1 cellular context compared by ENCODE assay signal in genomic region chr11:2347449-2347848, GRCh38.
TF ChIP-seq lines count a peak whose summit lies in the region.

No MANE protein-coding gene starts in this region.

TF ChIP-seq in HepG2, 621 proteins besides CTCF, POLR2A, EP300 and RAD21:
- no peak for TF ChIP-seq ZNF451 (CRISPR knock-in tag; IDR thresholded peaks at IDR 0.05)
- no peak for TF ChIP-seq ZNF557 (CRISPR knock-in tag; IDR thresholded peaks at IDR 0.05)
- peak; percentile 32 for TF ChIP-seq CEBPG (CRISPR knock-in tag; IDR thresholded peaks at IDR 0.05)
- peak; percentile 67; the same call in 1 of the 2 replicates for TF ChIP-seq HNF4G (IDR thresholded peaks at IDR 0.05; ENCODE audit: borderline replicate concordance, low read depth, low read length)
- no peak for TF ChIP-seq HNF4G (CRISPR knock-in tag; IDR thresholded peaks at IDR 0.05; ENCODE audit: borderline replicate concordance, low read depth)
- peak; percentile 52; the same call in 1 of the 2 replicates for TF ChIP-seq CEBPB (IDR thresholded peaks at IDR 0.05; ENCODE audit: borderline replicate concordance, low read depth, low read length)
- peak; percentile 64 for TF ChIP-seq HNF4A (CRISPR knock-in tag; IDR thresholded peaks at IDR 0.05)
- peak; percentile 92 for TF ChIP-seq ZNF564 (CRISPR knock-in tag; IDR thresholded peaks at IDR 0.05)
